ENCODE assay signal across 17 cellular contexts in the genomic region with DNA sequence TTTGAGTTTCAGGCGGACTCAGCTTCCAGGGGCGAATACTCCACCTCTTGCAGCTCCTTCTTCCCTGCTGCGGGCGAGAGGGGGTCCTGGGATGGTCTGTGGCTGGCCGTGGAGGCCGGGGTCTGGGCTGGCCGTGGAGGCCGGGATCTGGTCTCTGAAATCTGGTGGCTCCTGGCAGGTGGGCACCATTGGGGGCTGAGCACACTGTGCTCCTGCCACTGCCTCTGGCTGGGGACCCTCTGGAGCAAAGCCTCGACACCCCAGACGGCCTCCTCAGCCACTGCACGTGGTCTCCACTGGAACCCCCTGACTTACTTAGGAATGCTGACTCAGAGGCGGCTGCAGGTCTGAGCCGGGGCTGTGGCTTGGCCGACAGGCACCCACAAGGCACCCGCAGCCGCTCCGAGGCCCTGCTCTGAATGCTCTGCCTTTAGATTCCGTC.
DNase-seq lines count a peak whose midpoint lies in the region; ATAC-seq and TF ChIP-seq lines count a peak whose summit lies in the region.
"Had no signal": no experiment of that assay in that cellular context is flagged by ENCODE, and none has a peak within 500 bp of the region (broad histone marks: within the 10 kb centered on the region; RNA-seq: fewer than 3 reads in every experiment).

No MANE protein-coding gene starts in this region.

- no peaks in the 10 kb centered on the region for H3K4me1 ChIP-seq in GM23338 (ENCODE audit: insufficient read depth)
- H3K4me1 ChIP-seq in endodermal cell (ENCODE audit: control insufficient read depth, insufficient read depth, low read length): no peaks in the 10 kb centered on the region
- peaks cover 1 to 5% of the 10 kb centered on the region in 2 donors for H3K4me1 ChIP-seq in neuronal stem cell (ENCODE audit: control insufficient read depth in 2 of 2, insufficient read depth in 1 of 2, low read depth in 1 of 2, low read length in 2 of 2)
- H3K4me1 ChIP-seq in foreskin keratinocyte: peaks cover 8% of the 10 kb centered on the region

- H3K9me3 Mint-ChIP-seq in GM23338 (no peaks in the 10 kb centered on the region), endodermal cell (no peaks in the 10 kb centered on the region)
- H3K9me3 Mint-ChIP-seq in activated naive CD8-positive, alpha-beta T cell treated with anti-CD3 and anti-CD28 coated beads for 36 hours: no peaks in the 10 kb centered on the region
- H3K9me3 Mint-ChIP-seq: CD8-positive, alpha-beta T cell; IgD-negative memory B cell had no signal

- H3K36me3 Mint-ChIP-seq in GM23338 (ENCODE audit: low read depth) (no peaks in the 10 kb centered on the region), endodermal cell (ENCODE audit: low read depth) (no peaks in the 10 kb centered on the region)
- H3K36me3 Mint-ChIP-seq in activated naive CD8-positive, alpha-beta T cell treated with anti-CD3 and anti-CD28 coated beads for 36 hours: no peaks in the 10 kb centered on the region
- H3K36me3 Mint-ChIP-seq: CD8-positive, alpha-beta T cell; IgD-negative memory B cell had no signal

- H3K4ac ChIP-seq in neuronal stem cell (ENCODE audit: low read length): no peak overlapping the region

- H3K9me3 ChIP-seq in endodermal cell (ENCODE audit: control insufficient read depth, low read length) (peaks cover 10% of the 10 kb centered on the region), neuronal stem cell (replicated peaks in 1 of 2; ENCODE audit: control insufficient read depth in 2 of 2, insufficient read depth in 1 of 2, low read depth in 1 of 2, low read length in 2 of 2) (peaks cover 2 to 15% of the 10 kb centered on the region in 2 donors)
- H3K9me3 ChIP-seq: BLaER1 treated with 17β-estradiol and CSF1 and Interleukin-3, amounts not matched to agents 10 nM and 100 nM had no signal

- H2BK15ac ChIP-seq in neuronal stem cell (ENCODE audit: low read length): no peak overlapping the region

- H3K79me2 ChIP-seq in GM23338 (replicated peaks; ENCODE audit: insufficient read depth): no peaks in the 10 kb centered on the region

- H3K4me3 ChIP-seq in GM23338 (no peak overlapping the region), endodermal cell (ENCODE audit: low read length) (no peak overlapping the region), neuronal stem cell (ENCODE audit: low read length in 2 of 2) (no peak overlapping the region)
- H3K4me3 ChIP-seq: BLaER1 treated with 17β-estradiol and CSF1 and Interleukin-3, amounts not matched to agents 10 nM and 100 nM had no signal

- H4K8ac ChIP-seq in neuronal stem cell (ENCODE audit: low read depth, low read length): no peak overlapping the region

- H3K36me3 ChIP-seq in GM23338 (ENCODE audit: insufficient read depth) (no peaks in the 10 kb centered on the region), endodermal cell (ENCODE audit: control insufficient read depth, insufficient read depth, low read length) (no peaks in the 10 kb centered on the region), neuronal stem cell (replicated peaks in 1 of 2; ENCODE audit: control insufficient read depth in 2 of 2, insufficient read depth in 2 of 2, low read length in 2 of 2) (no peaks in the 10 kb centered on the region)
- H3K36me3 ChIP-seq: BLaER1 treated with 17β-estradiol and CSF1 and Interleukin-3, amounts not matched to agents 10 nM and 100 nM had no signal

- no peak overlapping the region for H2BK120ac ChIP-seq in neuronal stem cell (ENCODE audit: low read depth, low read length)

- H2AFZ ChIP-seq in GM23338 (no peak overlapping the region), neuronal stem cell (ENCODE audit: low read length) (no peak overlapping the region)

- H3K9me2 ChIP-seq in GM23338 (ENCODE audit: insufficient read depth): no peaks in the 10 kb centered on the region

- H3K23ac ChIP-seq in neuronal stem cell (ENCODE audit: low read depth, low read length, poor library complexity): no peak overlapping the region

- TF ChIP-seq CTCF in GM23338 (conservative IDR thresholded peaks at IDR 0.05; ENCODE audit: low read depth in 2 of 2): no peak
- TF ChIP-seq CTCF in endodermal cell (conservative IDR thresholded peaks at IDR 0.05): no peak
- no peak for TF ChIP-seq CTCF in foreskin keratinocyte (conservative IDR thresholded peaks at IDR 0.05)

- H3K4me1 Mint-ChIP-seq in GM23338 (peaks cover 10% of the 10 kb centered on the region; the same call in 2 of the 3 replicates), endodermal cell (no peaks in the 10 kb centered on the region)
- H3K4me1 Mint-ChIP-seq in activated naive CD8-positive, alpha-beta T cell treated with anti-CD3 and anti-CD28 coated beads for 36 hours: peaks cover 4% of the 10 kb centered on the region

- no peak overlapping the region for H3K9ac ChIP-seq in endodermal cell (ENCODE audit: extremely low read depth, low read length, poor library complexity, severe bottlenecking)
- H3K9ac ChIP-seq in neuronal stem cell (ENCODE audit: low read depth, low read length, poor library complexity): no peak overlapping the region
- H3K9ac ChIP-seq: BLaER1 treated with 17β-estradiol and CSF1 and Interleukin-3, amounts not matched to agents 10 nM and 100 nM had no signal

- no peak overlapping the region for H3K14ac ChIP-seq in neuronal stem cell (ENCODE audit: low read length)

- no peak overlapping the region for H2BK5ac ChIP-seq in neuronal stem cell (ENCODE audit: low read length)

- H3K4me2 ChIP-seq in GM23338: no peak overlapping the region
- no peak overlapping the region for H3K4me2 ChIP-seq in neuronal stem cell (ENCODE audit: insufficient read depth, low read length, poor library complexity, severe bottlenecking)
- H3K4me2 ChIP-seq: BLaER1 treated with 17β-estradiol and CSF1 and Interleukin-3, amounts not matched to agents 10 nM and 100 nM had no signal

- H3K27ac Mint-ChIP-seq in GM23338 (no peak overlapping the region), endodermal cell (no peak overlapping the region)
- H3K27ac Mint-ChIP-seq in activated naive CD8-positive, alpha-beta T cell treated with anti-CD3 and anti-CD28 coated beads for 36 hours: no peak overlapping the region
- H3K27ac Mint-ChIP-seq: B cell; CD8-positive, alpha-beta T cell; HFFc6; IgD-negative memory B cell had no signal

- ATAC-seq in GM23338: peak; percentile 30; the same call in 2 of the 3 replicates
- ATAC-seq in foreskin keratinocyte: no peak
- no peak for ATAC-seq in HG03175 (IDR thresholded peaks at IDR 0.05; ENCODE audit: unreplicated experiment)
- ATAC-seq: CD8-positive, alpha-beta T cell; HCT116; HepG2 had no signal

- H3K27ac ChIP-seq in GM23338 (ENCODE audit: low read depth) (no peak overlapping the region), endodermal cell (ENCODE audit: low read depth, low read length) (no peak overlapping the region), neuronal stem cell (replicated peaks; ENCODE audit: low read length) (no peak overlapping the region), foreskin keratinocyte (no peak overlapping the region)
- H3K27ac ChIP-seq: BLaER1 treated with 17β-estradiol and CSF1 and Interleukin-3, amounts not matched to agents 10 nM and 100 nM had no signal

- peaks cover 10% of the 10 kb centered on the region for H3K27me3 Mint-ChIP-seq in GM23338 (ENCODE audit: insufficient read depth, low read depth, poor library complexity)
- no peaks in the 10 kb centered on the region for H3K27me3 Mint-ChIP-seq in endodermal cell (ENCODE audit: insufficient read depth)
- no peaks in the 10 kb centered on the region for H3K27me3 Mint-ChIP-seq in activated naive CD8-positive, alpha-beta T cell treated with anti-CD3 and anti-CD28 coated beads for 36 hours
- H3K27me3 Mint-ChIP-seq: B cell, IgD-negative memory B cell had no signal

- H4K91ac ChIP-seq in neuronal stem cell (ENCODE audit: low read depth, low read length, poor library complexity): no peak overlapping the region

- peaks cover 14% of the 10 kb centered on the region for H3F3A ChIP-seq in GM23338 (replicated peaks; ENCODE audit: low read depth)

- peak overlapping the region; percentile 82 for H2BK12ac ChIP-seq in neuronal stem cell (ENCODE audit: low read length)

- DNase-seq in GM23338 (ENCODE audit: low spot score): no peak
- peak; percentile 26 for DNase-seq in HT1080 (ENCODE audit: low read depth)
- DNase-seq in endodermal cell: peak; percentile 54
- DNase-seq in neuronal stem cell (ENCODE audit: low spot score): no peak
- DNase-seq in activated naive CD8-positive, alpha-beta T cell treated with anti-CD3 and anti-CD28 coated beads for 36 hours: no peak
- DNase-seq in foreskin keratinocyte: no peak
- DNase-seq: Calu3; CD8-positive, alpha-beta T cell; DMS79 treated with DMSO at 0.1 percent for 48 hours; GF-D8; HFFc6 had no signal

- H3K18ac ChIP-seq in neuronal stem cell (ENCODE audit: low read length): peak overlapping the region; percentile 15

- no peaks in the 10 kb centered on the region for H3K27me3 ChIP-seq in GM23338 (ENCODE audit: insufficient read depth)
- H3K27me3 ChIP-seq in endodermal cell (ENCODE audit: control insufficient read depth, insufficient read depth, low read length, poor library complexity, severe bottlenecking): no peaks in the 10 kb centered on the region
- no peaks in the 10 kb centered on the region for H3K27me3 ChIP-seq in neuronal stem cell (ENCODE audit: control insufficient read depth in 3 of 3, insufficient read depth in 3 of 3, low read depth in 1 of 3, low read length in 3 of 3)
- no peaks in the 10 kb centered on the region for H3K27me3 ChIP-seq in foreskin keratinocyte
- H3K27me3 ChIP-seq: BLaER1 treated with 17β-estradiol and CSF1 and Interleukin-3, amounts not matched to agents 10 nM and 100 nM had no signal

- H3K4me3 Mint-ChIP-seq in GM23338 (no peak overlapping the region), endodermal cell (no peak overlapping the region)
- H3K4me3 Mint-ChIP-seq in activated naive CD8-positive, alpha-beta T cell treated with anti-CD3 and anti-CD28 coated beads for 36 hours: no peak overlapping the region
- H3K4me3 Mint-ChIP-seq: B cell; CD8-positive, alpha-beta T cell; HFFc6; IgD-negative memory B cell had no signal

- H2AK5ac ChIP-seq in neuronal stem cell (ENCODE audit: low read depth, low read length): peak overlapping the region; percentile 77

- no peaks in the 10 kb centered on the region for H4K20me1 ChIP-seq in GM23338 (replicated peaks; ENCODE audit: insufficient read depth)
- H4K20me1 ChIP-seq: BLaER1 treated with 17β-estradiol and CSF1 and Interleukin-3, amounts not matched to agents 10 nM and 100 nM had no signal

- WGBS in endodermal cell (ENCODE audit: insufficient coverage in 1 of 2, insufficient read length in 1 of 2), 2 experiments: 87 to 90% methylated on average over 13 to 18 of the region's 18 CpGs
- no CpG with 5 or more reads among the region's 18 CpGs for WGBS in neuronal stem cell (ENCODE audit: extremely low coverage in 2 of 2, insufficient read length in 2 of 2, insufficient replicate concordance in 1 of 2), 2 donors

- H3K79me1 ChIP-seq in neuronal stem cell (ENCODE audit: low read depth, low read length): peaks cover 2% of the 10 kb centered on the region

Comparison
In these comparisons a context has a peak if more than half of its experiments do, and no peak if none do; other contexts are left out.
1. DNase-seq: peak in HT1080 (single experiment) and endodermal cell (single experiment); none in GM23338 (single experiment), neuronal stem cell (single experiment), activated naive CD8-positive, alpha-beta T cell treated with anti-CD3 and anti-CD28 coated beads for 36 hours (single experiment) and foreskin keratinocyte (0 of 2).